ENCODE assay signal across 21 cellular contexts in the genomic region with DNA sequence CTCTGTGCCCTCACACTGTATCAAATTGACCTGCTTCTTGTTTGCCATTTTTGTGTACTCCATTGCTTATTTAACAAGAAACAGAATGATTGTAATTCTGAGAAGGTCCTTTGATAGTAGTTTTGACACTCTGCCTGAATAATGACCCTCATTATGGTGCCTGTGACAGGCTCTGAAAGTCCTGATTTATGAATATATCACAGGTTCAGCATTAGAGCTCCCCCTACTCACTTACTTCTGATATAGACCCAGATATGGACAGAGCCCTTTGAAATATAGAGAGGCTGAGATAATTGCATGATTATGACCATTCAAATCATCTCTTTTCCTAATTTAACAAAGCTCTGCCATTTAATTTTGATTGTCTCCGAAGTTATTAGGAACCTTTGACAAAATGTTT.
"Had no signal": no experiment of that assay in that cellular context is flagged by ENCODE, and none has a peak within 500 bp of the region (broad histone marks: within the 10 kb centered on the region; RNA-seq: fewer than 3 reads in every experiment).

No MANE protein-coding gene starts in this region.

- H3K79me2 ChIP-seq: hepatocyte had no signal

- H3K27me3 ChIP-seq: hepatocyte, spleen, upper lobe of left lung had no signal

- H3K4me3 ChIP-seq: hepatocyte, lung, spleen, thoracic aorta, upper lobe of left lung had no signal

- ATAC-seq: activated CD8-positive, alpha-beta T cell treated with anti-CD3 and anti-CD28 coated beads for 36 hours; activated T-helper 17 cell treated with anti-CD3 and anti-CD28 coated beads, Interleukin-2, amount 50 U/mL, for 72 hours; foreskin keratinocyte; left colon; stimulated activated naive B cell treated with anti-CD40 and anti-IgM and Interleukin-4, amounts not matched to agents 10 μg/mL and 1 μg/mL and 100 μg/mL, for 72 hours had no signal

- H3K4me1 ChIP-seq: foreskin keratinocyte, spleen, upper lobe of left lung had no signal

- H3K36me3 ChIP-seq: spleen, thoracic aorta, upper lobe of left lung had no signal

- DNase-seq: activated CD4-positive, alpha-beta T cell treated with anti-CD3 and anti-CD28 coated beads, Interleukin-2, amount 10 ng/mL, durations not matched to agents 24 days and 14 days; activated CD4-positive, CD25-positive, alpha-beta regulatory T cell; activated CD8-positive, alpha-beta T cell treated with anti-CD3 and anti-CD28 coated beads for 36 hours; activated naive CD4-positive, alpha-beta T cell; activated naive CD8-positive, alpha-beta T cell treated with anti-CD3 and anti-CD28 coated beads, Interleukin-2, amount 10 ng/mL, durations not matched to agents 7 days and 5 days; activated T-cell treated with anti-CD3 and anti-CD28 coated beads, Interleukin-2, amount 50 U/mL, for 1 hour; caudate nucleus; endodermal cell; foreskin keratinocyte; islet precursor cell; left colon; retina; spleen; stimulated activated CD4-positive, alpha-beta T cell treated with anti-CD3 and anti-CD28 coated beads, Interleukin-4, amount 100 ng/mL, for 4 hours; stimulated activated naive B cell treated with anti-CD40 and anti-IgM and Interleukin-4, amounts not matched to agents 10 μg/mL and 1 μg/mL and 100 μg/mL, for 72 hours; upper lobe of left lung had no signal

- H3K9me3 ChIP-seq: spleen, thoracic aorta, upper lobe of left lung had no signal

- H3K27ac ChIP-seq: epithelial cell of prostate, foreskin keratinocyte, hepatocyte, spleen, thoracic aorta, upper lobe of left lung had no signal

- H3K4me2 ChIP-seq: hepatocyte had no signal
